In the genomic region with DNA sequence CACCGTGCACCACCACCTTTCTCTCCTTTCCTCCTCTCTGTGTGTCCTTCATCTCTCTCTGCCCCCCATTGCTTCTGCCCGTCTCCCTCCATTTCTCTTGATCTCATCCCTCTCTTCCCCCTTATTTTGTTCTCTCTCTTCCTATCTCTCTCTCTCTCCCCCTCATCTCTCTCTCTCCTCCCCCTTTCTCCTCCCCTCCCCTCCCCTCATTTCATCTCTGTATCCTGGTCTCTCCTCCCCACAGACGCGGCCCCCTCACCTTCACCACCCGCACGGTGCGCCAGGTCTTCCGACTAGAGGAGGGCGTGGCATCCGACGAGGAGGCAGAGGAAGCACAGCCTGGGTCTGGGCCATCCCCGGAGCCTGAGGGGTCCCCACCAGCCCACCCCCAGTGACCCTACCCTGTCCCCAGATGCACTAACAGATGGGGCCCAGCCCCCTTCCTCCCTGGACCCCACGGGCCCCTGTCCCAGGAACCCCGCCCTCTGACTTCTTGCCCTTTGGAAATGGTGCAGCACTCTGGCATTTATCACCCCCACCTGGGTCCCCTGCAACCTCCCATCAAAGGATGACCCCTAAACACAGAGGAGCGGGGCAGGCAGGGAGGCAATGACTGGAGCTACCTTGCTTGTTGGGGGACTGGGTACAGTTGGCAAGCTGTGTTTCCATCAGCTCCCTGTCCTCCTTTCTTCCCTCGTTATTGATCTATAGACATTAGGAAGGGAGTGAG, we compare ENCODE assay signal across 2 cellular contexts.
TF ChIP-seq lines count a peak whose summit lies in the region.

No MANE protein-coding gene starts in this region.

TF ChIP-seq in HCT116, 20 proteins besides CTCF, POLR2A, EP300 and RAD21:
- TF ChIP-seq SP1 (IDR thresholded peaks at IDR 0.05; ENCODE audit: low read depth) (no peak), SRF (IDR thresholded peaks at IDR 0.05; ENCODE audit: low read depth) (no peak), EGR1 (IDR thresholded peaks at IDR 0.05; ENCODE audit: low read depth) (no peak), ZNF274 (IDR thresholded peaks at IDR 0.05; ENCODE audit: low read depth, low read length) (no peak), FOSL1 (IDR thresholded peaks at IDR 0.05; ENCODE audit: low read depth) (no peak)

TF ChIP-seq in H1, 55 proteins besides CTCF, POLR2A, EP300 and RAD21:
- no peak for TF ChIP-seq RXRA (IDR thresholded peaks at IDR 0.05; ENCODE audit: insufficient read depth, low read depth, low read length)
- TF ChIP-seq ATF2 (IDR thresholded peaks at IDR 0.05; ENCODE audit: low read length) = no peak
- TF ChIP-seq POLR2AphosphoS5 (IDR thresholded peaks at IDR 0.05; ENCODE audit: low read depth, low read length) = no peak
- no peak for TF ChIP-seq SIX5 (IDR thresholded peaks at IDR 0.05; ENCODE audit: low read depth, low read length)
- TF ChIP-seq, protein P1, sequence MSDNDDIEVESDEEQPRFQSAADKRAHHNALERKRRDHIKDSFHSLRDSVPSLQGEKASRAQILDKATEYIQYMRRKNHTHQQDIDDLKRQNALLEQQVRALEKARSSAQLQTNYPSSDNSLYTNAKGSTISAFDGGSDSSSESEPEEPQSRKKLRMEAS (IDR thresholded peaks at IDR 0.05) = no peak
- TF ChIP-seq, protein P2, sequence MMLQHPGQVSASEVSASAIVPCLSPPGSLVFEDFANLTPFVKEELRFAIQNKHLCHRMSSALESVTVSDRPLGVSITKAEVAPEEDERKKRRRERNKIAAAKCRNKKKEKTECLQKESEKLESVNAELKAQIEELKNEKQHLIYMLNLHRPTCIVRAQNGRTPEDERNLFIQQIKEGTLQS (IDR thresholded peaks at IDR 0.05; ENCODE audit: insufficient read depth, low read depth, low read length) = no peak
- no peak for TF ChIP-seq TAF7 (optimal IDR thresholded peaks at IDR 0.05; ENCODE audit: borderline replicate concordance, low read depth, low read length)
- no peak for TF ChIP-seq EGR1 (IDR thresholded peaks at IDR 0.05; ENCODE audit: borderline replicate concordance, low read depth, low read length)
- no peak for TF ChIP-seq GTF2F1 (IDR thresholded peaks at IDR 0.05; ENCODE audit: borderline replicate concordance, low read depth, low read length)
- no peak for TF ChIP-seq JUND (IDR thresholded peaks at IDR 0.05; ENCODE audit: low read length)
- TF ChIP-seq TEAD4 (IDR thresholded peaks at IDR 0.05; ENCODE audit: low read depth, low read length) = no peak
- no peak for TF ChIP-seq RBBP5 (IDR thresholded peaks at IDR 0.05; ENCODE audit: borderline replicate concordance, low read depth, low read length)
- TF ChIP-seq CHD7 (IDR thresholded peaks at IDR 0.05; ENCODE audit: insufficient replicate concordance, low read length) = no peak
